In the genomic region with DNA sequence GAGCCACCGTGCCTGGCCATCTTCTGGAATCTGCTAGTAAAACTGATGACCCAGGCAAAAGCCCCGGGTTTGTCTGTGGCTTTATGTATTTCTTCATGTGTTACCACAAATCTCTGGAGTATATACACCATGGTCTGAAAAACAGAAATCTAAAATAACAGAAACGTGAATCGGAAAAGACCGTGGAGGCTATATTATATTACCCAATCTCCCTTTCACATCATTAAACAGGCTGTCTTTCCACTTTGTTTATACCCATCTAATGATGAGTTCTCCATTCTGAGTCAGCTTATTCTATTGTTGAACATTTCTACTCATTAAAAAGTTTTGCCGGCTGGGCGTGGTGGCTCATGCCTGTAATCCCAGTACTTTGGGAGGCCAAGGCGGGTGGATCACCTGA, we compare ENCODE assay signal across 16 cellular contexts. TPM values are rescaled to one million over a fixed set of nuclear protein-coding genes. Genes with fewer than 3 reads are reported as not detected.
A peak's percentile ranks its signal among the peaks of the same experiment; 100 is the strongest.
DNase-seq lines count a peak whose midpoint lies in the region; ATAC-seq and TF ChIP-seq lines count a peak whose summit lies in the region.
"Had no signal": no experiment of that assay in that cellular context is flagged by ENCODE, and none has a peak within 500 bp of the region (broad histone marks: within the 10 kb centered on the region; RNA-seq: fewer than 3 reads in every experiment).

No MANE protein-coding gene starts in this region.

- ATAC-seq in PC-3 (peak; percentile 37; the same call in 1 of the 2 replicates), HG03439 (IDR thresholded peaks at IDR 0.05; ENCODE audit: unreplicated experiment) (no peak)

- peaks cover 0 to 35% (median 14%) of the 10 kb centered on the region in 11 experiments; a peak in 11 of 22 replicates for H3K36me3 ChIP-seq in BLaER1 treated with 17β-estradiol and CSF1 and Interleukin-3, amounts not matched to agents 10 nM and 100 nM
- H3K36me3 ChIP-seq in PC-3 (ENCODE audit: low read depth, low read length) = no peaks in the 10 kb centered on the region
- H3K36me3 ChIP-seq in osteoblast (ENCODE audit: insufficient read depth, low read length) = no peaks in the 10 kb centered on the region

- no peaks in the 10 kb centered on the region for H3F3A ChIP-seq in PC-3 (ENCODE audit: low read length, unreplicated experiment)

- no peaks in the 10 kb centered on the region; a peak in 1 of 22 replicates for H4K20me1 ChIP-seq in BLaER1 treated with 17β-estradiol and CSF1 and Interleukin-3, amounts not matched to agents 10 nM and 100 nM
- no peaks in the 10 kb centered on the region for H4K20me1 ChIP-seq in PC-3 (ENCODE audit: low read length)
- no peaks in the 10 kb centered on the region for H4K20me1 ChIP-seq in osteoblast (ENCODE audit: insufficient read depth, low read length)

- H3K79me2 ChIP-seq in PC-3 (ENCODE audit: low read length) = no peaks in the 10 kb centered on the region
- no peaks in the 10 kb centered on the region for H3K79me2 ChIP-seq in osteoblast (ENCODE audit: insufficient read depth, low read length)

- intact Hi-C loops in PC-3 (cut with micrococcal nuclease) = no loop called here

- TF ChIP-seq CTCF in PC-3 (conservative IDR thresholded peaks at IDR 0.05; ENCODE audit: low read depth, low read length) (no peak), osteoblast (IDR thresholded peaks at IDR 0.05; ENCODE audit: extremely low read depth, low read depth, low read length) (no peak)

- POLR2A ChIA-PET in PC-3 (lab: Charles Lee; ENCODE audit: unreplicated experiment) = no interaction called here

- H2AFZ ChIP-seq in PC-3 (ENCODE audit: low read length) (no peak overlapping the region), osteoblast (ENCODE audit: low read length) (no peak overlapping the region)

- H3K9me2 ChIP-seq in PC-3 (replicated peaks; ENCODE audit: low read length) = no peaks in the 10 kb centered on the region

- H3K4me2 ChIP-seq in BLaER1 treated with 17β-estradiol and CSF1 and Interleukin-3, amounts not matched to agents 10 nM and 100 nM = peak overlapping the region; percentile 44 to 79 (median 76)
- H3K4me2 ChIP-seq in PC-3 (ENCODE audit: low read length) = no peak overlapping the region
- H3K4me2 ChIP-seq in osteoblast (ENCODE audit: insufficient read depth, low read length) = no peak overlapping the region

- DNase-seq in PC-3 = no peak
- DNase-seq in amniotic epithelial cell (ENCODE audit: low read depth) = peak; percentile 52
- peak; percentile 82 for DNase-seq in osteoblast (ENCODE audit: insufficient read length, low spot score, missing footprints)
- DNase-seq in NK-92 (lab: John Stamatoyannopoulos, UW; ENCODE audit: unreplicated experiment) = no peak
- no peak for DNase-seq in NCI-H2196 treated with DMSO at 0.1 percent for 48 hours (lab: John Stamatoyannopoulos, UW; ENCODE audit: unreplicated experiment)
- DNase-seq: Caco-2; CD4-positive, alpha-beta T cell; H9 had no signal

- no TSS peak for BruUV-seq in PC-3 (replicated peaks; lab: Mats Ljungman, UMichigan)

- peak overlapping the region in 8 of 11 experiments; percentile 47 to 72 (median 62); a peak in 14 of 22 replicates for H3K9ac ChIP-seq in BLaER1 treated with 17β-estradiol and CSF1 and Interleukin-3, amounts not matched to agents 10 nM and 100 nM
- H3K9ac ChIP-seq in PC-3 (ENCODE audit: low read length) = no peak overlapping the region

- CTCF ChIA-PET in PC-3 (lab: Charles Lee) = no interaction called here

- H3K27me3 ChIP-seq in BLaER1 treated with 17β-estradiol and CSF1 and Interleukin-3, amounts not matched to agents 10 nM and 100 nM = 0 out of 22 replicates have a peak, but pooled peaks cover 0 to 4% (median 0%) of the 10 kb centered on the region in 11 experiments
- H3K27me3 ChIP-seq in PC-3 (ENCODE audit: low read length) (no peaks in the 10 kb centered on the region), osteoblast (ENCODE audit: insufficient read depth, low read length) (no peaks in the 10 kb centered on the region)

- H3K4me1 ChIP-seq in BLaER1 treated with 17β-estradiol and CSF1 and Interleukin-3, amounts not matched to agents 10 nM and 100 nM = peaks cover 30 to 69% (median 54%) of the 10 kb centered on the region in 10 experiments
- H3K4me1 ChIP-seq in PC-3 (ENCODE audit: insufficient read depth, low read length) = peaks cover 5% of the 10 kb centered on the region; the same call in 1 of the 2 replicates
- H3K4me1 ChIP-seq in osteoblast (ENCODE audit: insufficient read depth, low read length) = peaks cover 6% of the 10 kb centered on the region

- peak overlapping the region in 9 of 11 experiments; percentile 37 to 85 (median 67); a peak in 18 of 22 replicates for H3K27ac ChIP-seq in BLaER1 treated with 17β-estradiol and CSF1 and Interleukin-3, amounts not matched to agents 10 nM and 100 nM
- H3K27ac ChIP-seq in PC-3 (ENCODE audit: low read length) (no peak overlapping the region), osteoblast (ENCODE audit: low read depth, low read length) (no peak overlapping the region)
- H3K27ac ChIP-seq: C4-2B, HL-60 had no signal

- H3K4me3 ChIP-seq in BLaER1 treated with 17β-estradiol and CSF1 and Interleukin-3, amounts not matched to agents 10 nM and 100 nM = no peak overlapping the region
- H3K4me3 ChIP-seq in PC-3 (ENCODE audit: low read length) (no peak overlapping the region), osteoblast (ENCODE audit: insufficient read depth, low read length) (no peak overlapping the region)

- H3K9me3 ChIP-seq in BLaER1 treated with 17β-estradiol and CSF1 and Interleukin-3, amounts not matched to agents 10 nM and 100 nM (replicated peaks in 1 of 11) = no peaks in the 10 kb centered on the region
- H3K9me3 ChIP-seq in PC-3 (ENCODE audit: low read length) (no peaks in the 10 kb centered on the region), osteoblast (ENCODE audit: low read depth, low read length) (no peaks in the 10 kb centered on the region)
- H3K9me3 ChIP-seq: Caco-2 had no signal

RNA-seq across cellular contexts. Expression of a gene that starts 9.5 kb away (rescaled TPM):
- 81.1 and 116 TPM in 2 replicates for total RNA-seq in PC-3 (2014; rRNA removed)
- total RNA-seq in osteoblast = 63.9 and 74.9 TPM in 2 replicates

RNA-seq across cellular contexts. Expression of a gene that starts 18.1 kb away (rescaled TPM):
- total RNA-seq in PC-3 (2014; rRNA removed) = 5.8 and 6.2 TPM in 2 replicates
- 12.4 and 15.9 TPM in 2 replicates for total RNA-seq in osteoblast

RNA-seq across cellular contexts. Expression of a gene that starts 35.0 kb away (rescaled TPM):
- total RNA-seq in PC-3 (2014; rRNA removed) (54.5 and 56.2 TPM in 2 replicates), osteoblast (43.4 and 46.9 TPM in 2 replicates)

RNA-seq across cellular contexts. Expression of a gene that starts 42.8 kb away (rescaled TPM):
- total RNA-seq in PC-3 (2014; rRNA removed) = 368 and 424 TPM in 2 replicates
- total RNA-seq in osteoblast = 162 and 164 TPM in 2 replicates

RNA-seq across cellular contexts. Expression of a gene that starts 50.2 kb away (rescaled TPM):
- total RNA-seq in PC-3 (2014; rRNA removed) (not detected in 2 replicates), osteoblast (not detected in 2 replicates)
- total RNA-seq: A172, B cell, Caco-2, H1, H9, HT1080 had no signal

Comparison
In these comparisons a context has a peak if more than half of its experiments do, and no peak if none do; other contexts are left out.
1. H3K27ac ChIP-seq: peak in BLaER1 treated with 17β-estradiol and CSF1 and Interleukin-3, amounts not matched to agents 10 nM and 100 nM (9 of 11); none in PC-3 (single experiment) and osteoblast (single experiment).
2. H3K4me2 ChIP-seq: peak in BLaER1 treated with 17β-estradiol and CSF1 and Interleukin-3, amounts not matched to agents 10 nM and 100 nM (11 of 11); none in PC-3 (single experiment) and osteoblast (single experiment).
3. DNase-seq: peak in amniotic epithelial cell (single experiment) and osteoblast (single experiment); none in PC-3 (single experiment), NK-92 (single experiment) and NCI-H2196 treated with DMSO at 0.1 percent for 48 hours (single experiment).